ENCODE assay signal across 35 cellular contexts in the genomic region with DNA sequence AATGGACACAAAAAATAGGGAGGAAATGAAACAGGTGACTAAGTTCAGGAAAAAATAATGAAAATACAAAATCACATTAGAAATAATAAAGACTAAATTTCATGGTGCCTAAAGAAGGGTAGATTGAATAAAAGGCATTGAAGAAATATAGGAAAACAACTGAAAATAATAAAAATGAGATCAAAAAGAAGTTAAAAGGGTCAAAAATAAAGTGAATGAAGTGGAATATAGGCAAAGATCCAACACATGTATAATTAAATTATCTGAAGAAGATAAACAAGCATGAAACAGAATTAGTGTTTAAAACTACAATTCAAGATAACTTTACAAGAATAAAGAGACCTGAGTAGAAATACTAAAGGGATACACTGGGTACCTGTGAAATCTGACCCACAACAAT.
"Had no signal": no experiment of that assay in that cellular context is flagged by ENCODE, and none has a peak within 500 bp of the region (broad histone marks: within the 10 kb centered on the region; RNA-seq: fewer than 3 reads in every experiment).

No MANE protein-coding gene starts in this region.

- H3K9me3 ChIP-seq: adrenal gland, ascending aorta, body of pancreas, breast epithelium had no signal

- H3K4me1 Mint-ChIP-seq: activated naive CD4-positive, alpha-beta T cell treated with anti-CD3 and anti-CD28 coated beads, Interleukin-2, amount 50 U/mL, for 24 hours; activated T-helper 17 cell treated with anti-CD3 and anti-CD28 coated beads, Interleukin-2, amount 50 U/mL, for 72 hours; central memory CD8-positive, alpha-beta T cell had no signal

- DNase-seq: activated effector memory CD4-positive, alpha-beta T cell treated with anti-CD3 and anti-CD28 coated beads, Interleukin-2, amount 50 U/mL, for 16 hours; activated effector memory CD4-positive, alpha-beta T cell treated with Interleukin-2 at 50 U/mL for 16 hours; activated gamma-delta T cell; activated gamma-delta T cell treated with Interleukin-2 at 50 U/mL for 16 hours; activated naive CD4-positive, alpha-beta T cell; activated naive CD4-positive, alpha-beta T cell treated with anti-CD3 and anti-CD28 coated beads for 36 hours; activated naive CD4-positive, alpha-beta T cell treated with anti-CD3 and anti-CD28 coated beads, Interleukin-2, amount 10 ng/mL, durations not matched to agents 7 days and 5 days; activated naive CD4-positive, alpha-beta T cell treated with anti-CD3 and anti-CD28 coated beads, Interleukin-2, amount 50 U/mL, for 16 hours; activated naive CD4-positive, alpha-beta T cell treated with Interleukin-2 at 50 U/mL for 16 hours; activated naive CD8-positive, alpha-beta T cell treated with anti-CD3 and anti-CD28 coated beads for 36 hours; activated naive CD8-positive, alpha-beta T cell treated with anti-CD3 and anti-CD28 coated beads, Interleukin-2, amount 10 ng/mL, durations not matched to agents 7 days and 5 days; activated naive CD8-positive, alpha-beta T cell treated with anti-CD3 and anti-CD28 coated beads, Interleukin-2, amount 50 U/mL, for 24 hours; activated T-cell treated with anti-CD3 and anti-CD28 coated beads, Interleukin-2, amount 50 U/mL, for 1 hour; activated T-cell treated with anti-CD3 and anti-CD28 coated beads, Interleukin-2, amount 50 U/mL, for 24 hours; activated T-cell treated with anti-CD3 and anti-CD28 coated beads, Interleukin-2, amount 50 U/mL, for 48 hours; amniotic stem cell; amygdala; aorta; body of pancreas; brain microvascular endothelial cell; caudate nucleus; central memory CD4-positive, alpha-beta T cell; cerebellar nuclear complex had no signal

- H3K36me3 ChIP-seq: adrenal gland, ascending aorta, brain microvascular endothelial cell, breast epithelium, cardiac muscle cell had no signal

- H3K9me3 Mint-ChIP-seq: activated naive CD4-positive, alpha-beta T cell treated with anti-CD3 and anti-CD28 coated beads for 36 hours; activated naive CD4-positive, alpha-beta T cell treated with anti-CD3 and anti-CD28 coated beads, Interleukin-2, amount 10 ng/mL, durations not matched to agents 7 days and 5 days; activated naive CD4-positive, alpha-beta T cell treated with anti-CD3 and anti-CD28 coated beads, Interleukin-2, amount 50 U/mL, for 24 hours; activated naive CD4-positive, alpha-beta T cell treated with anti-CD3 and anti-CD28 coated beads, Interleukin-2, amount 50 U/mL, for 72 hours; activated naive CD8-positive, alpha-beta T cell treated with anti-CD3 and anti-CD28 coated beads for 36 hours; activated naive CD8-positive, alpha-beta T cell treated with anti-CD3 and anti-CD28 coated beads, Interleukin-2, amount 10 ng/mL, durations not matched to agents 7 days and 5 days; activated naive CD8-positive, alpha-beta T cell treated with anti-CD3 and anti-CD28 coated beads, Interleukin-2, amount 50 U/mL, for 24 hours; activated T-cell treated with anti-CD3 and anti-CD28 coated beads, Interleukin-2, amount 50 U/mL, for 24 hours; activated T-helper 1 cell treated with anti-CD3 and anti-CD28 coated beads, Interleukin-12 subunit alpha, Interleukin-12 subunit beta, Interleukin-2, Interleukin-4 antibody, amounts not matched to agents 30 ng/mL and 10 ng/mL and 1 ng/mL, durations not matched to agents 14 hours and 24 hours and 36 hours; activated T-helper 17 cell treated with anti-CD3 and anti-CD28 coated beads, Interleukin-2, amount 50 U/mL, for 72 hours; activated T-helper 2 cell treated with anti-CD3 and anti-CD28 coated beads, Interferon-gamma antibody, Interleukin-2, Interleukin-4, amounts not matched to agents 10 μg/mL and 5 μg/mL and 100 μg/mL, durations not matched to agents 14 hours and 24 hours and 36 hours; central memory CD8-positive, alpha-beta T cell had no signal

- H3K27ac ChIP-seq: adrenal gland, ascending aorta, body of pancreas, brain microvascular endothelial cell, breast epithelium, cardiac muscle cell had no signal

- H3K4me1 ChIP-seq: adrenal gland, ascending aorta, breast epithelium had no signal

- H3K27ac Mint-ChIP-seq: activated naive CD4-positive, alpha-beta T cell treated with anti-CD3 and anti-CD28 coated beads for 36 hours; activated naive CD4-positive, alpha-beta T cell treated with anti-CD3 and anti-CD28 coated beads, Interleukin-2, amount 10 ng/mL, durations not matched to agents 7 days and 5 days; activated naive CD4-positive, alpha-beta T cell treated with anti-CD3 and anti-CD28 coated beads, Interleukin-2, amount 50 U/mL, for 24 hours; activated naive CD4-positive, alpha-beta T cell treated with anti-CD3 and anti-CD28 coated beads, Interleukin-2, amount 50 U/mL, for 72 hours; activated naive CD8-positive, alpha-beta T cell; activated naive CD8-positive, alpha-beta T cell treated with anti-CD3 and anti-CD28 coated beads for 36 hours; activated naive CD8-positive, alpha-beta T cell treated with anti-CD3 and anti-CD28 coated beads, Interleukin-2, amount 10 ng/mL, durations not matched to agents 7 days and 5 days; activated naive CD8-positive, alpha-beta T cell treated with anti-CD3 and anti-CD28 coated beads, Interleukin-2, amount 50 U/mL, for 24 hours; activated T-cell treated with anti-CD3 and anti-CD28 coated beads, Interleukin-2, amount 50 U/mL, for 24 hours; activated T-helper 1 cell treated with anti-CD3 and anti-CD28 coated beads, Interleukin-12 subunit alpha, Interleukin-12 subunit beta, Interleukin-2, Interleukin-4 antibody, amounts not matched to agents 30 ng/mL and 10 ng/mL and 1 ng/mL, durations not matched to agents 14 hours and 24 hours and 36 hours; activated T-helper 17 cell treated with anti-CD3 and anti-CD28 coated beads, Interleukin-2, amount 50 U/mL, for 72 hours; activated T-helper 2 cell treated with anti-CD3 and anti-CD28 coated beads, Interferon-gamma antibody, Interleukin-2, Interleukin-4, amounts not matched to agents 10 μg/mL and 5 μg/mL and 100 μg/mL, durations not matched to agents 14 hours and 24 hours and 36 hours; brain had no signal

- H3K4me3 ChIP-seq: adrenal gland, ascending aorta, body of pancreas, breast epithelium, cardiac muscle cell had no signal

- H3K4me3 Mint-ChIP-seq: activated naive CD4-positive, alpha-beta T cell treated with anti-CD3 and anti-CD28 coated beads for 36 hours; activated naive CD4-positive, alpha-beta T cell treated with anti-CD3 and anti-CD28 coated beads, Interleukin-2, amount 10 ng/mL, durations not matched to agents 7 days and 5 days; activated naive CD4-positive, alpha-beta T cell treated with anti-CD3 and anti-CD28 coated beads, Interleukin-2, amount 50 U/mL, for 24 hours; activated naive CD8-positive, alpha-beta T cell; activated naive CD8-positive, alpha-beta T cell treated with anti-CD3 and anti-CD28 coated beads for 36 hours; activated naive CD8-positive, alpha-beta T cell treated with anti-CD3 and anti-CD28 coated beads, Interleukin-2, amount 10 ng/mL, durations not matched to agents 7 days and 5 days; activated naive CD8-positive, alpha-beta T cell treated with anti-CD3 and anti-CD28 coated beads, Interleukin-2, amount 50 U/mL, for 24 hours; activated T-cell treated with anti-CD3 and anti-CD28 coated beads, Interleukin-2, amount 50 U/mL, for 24 hours; activated T-helper 1 cell treated with anti-CD3 and anti-CD28 coated beads, Interleukin-12 subunit alpha, Interleukin-12 subunit beta, Interleukin-2, Interleukin-4 antibody, amounts not matched to agents 30 ng/mL and 10 ng/mL and 1 ng/mL, durations not matched to agents 14 hours and 24 hours and 36 hours; activated T-helper 17 cell treated with anti-CD3 and anti-CD28 coated beads, Interleukin-2, amount 50 U/mL, for 72 hours; brain; central memory CD8-positive, alpha-beta T cell had no signal

- H3K27me3 Mint-ChIP-seq: activated naive CD4-positive, alpha-beta T cell treated with anti-CD3 and anti-CD28 coated beads, Interleukin-2, amount 10 ng/mL, durations not matched to agents 7 days and 5 days; activated naive CD4-positive, alpha-beta T cell treated with anti-CD3 and anti-CD28 coated beads, Interleukin-2, amount 50 U/mL, for 24 hours; activated naive CD8-positive, alpha-beta T cell; activated naive CD8-positive, alpha-beta T cell treated with anti-CD3 and anti-CD28 coated beads for 36 hours; activated naive CD8-positive, alpha-beta T cell treated with anti-CD3 and anti-CD28 coated beads, Interleukin-2, amount 10 ng/mL, durations not matched to agents 7 days and 5 days; activated naive CD8-positive, alpha-beta T cell treated with anti-CD3 and anti-CD28 coated beads, Interleukin-2, amount 50 U/mL, for 24 hours; activated T-cell treated with anti-CD3 and anti-CD28 coated beads, Interleukin-2, amount 50 U/mL, for 24 hours; activated T-helper 17 cell treated with anti-CD3 and anti-CD28 coated beads, Interleukin-2, amount 50 U/mL, for 72 hours; central memory CD8-positive, alpha-beta T cell had no signal

- ATAC-seq: activated naive CD4-positive, alpha-beta T cell treated with anti-CD3 and anti-CD28 coated beads, Interleukin-2, amount 50 U/mL, for 72 hours; activated naive CD8-positive, alpha-beta T cell treated with anti-CD3 and anti-CD28 coated beads, Interleukin-2, amount 50 U/mL, for 24 hours; activated T-helper 17 cell treated with anti-CD3 and anti-CD28 coated beads, Interleukin-2, amount 50 U/mL, for 72 hours; body of pancreas had no signal

- H3K36me3 Mint-ChIP-seq: activated naive CD4-positive, alpha-beta T cell treated with anti-CD3 and anti-CD28 coated beads, Interleukin-2, amount 10 ng/mL, durations not matched to agents 7 days and 5 days; activated naive CD4-positive, alpha-beta T cell treated with anti-CD3 and anti-CD28 coated beads, Interleukin-2, amount 50 U/mL, for 72 hours had no signal
